Comparison of ENCODE assay signal across 1 cellular context in genomic region chr16:11334831-11335404, GRCh38.
TF ChIP-seq lines count a peak whose summit lies in the region.

No MANE protein-coding gene starts in this region.

TF ChIP-seq in HepG2, 621 proteins besides CTCF, POLR2A, EP300 and RAD21 (continues in another document):
- TF ChIP-seq MZF1 (CRISPR knock-in tag; IDR thresholded peaks at IDR 0.05; ENCODE audit: borderline replicate concordance), result no peak
- no peak for TF ChIP-seq GATAD2A (CRISPR knock-in tag; IDR thresholded peaks at IDR 0.05)
- no peak for TF ChIP-seq FOXJ3 (CRISPR knock-in tag; IDR thresholded peaks at IDR 0.05; ENCODE audit: borderline replicate concordance)
- no peak for TF ChIP-seq MTERF4 (CRISPR knock-in tag; IDR thresholded peaks at IDR 0.05)
- no peak for TF ChIP-seq ZNF674 (CRISPR knock-in tag; IDR thresholded peaks at IDR 0.05; ENCODE audit: low read depth)
- TF ChIP-seq AFF4 (CRISPR knock-in tag; IDR thresholded peaks at IDR 0.05), result no peak
- no peak for TF ChIP-seq FOXK1 (CRISPR knock-in tag; IDR thresholded peaks at IDR 0.05; ENCODE audit: borderline replicate concordance, low read depth)
- no peak for TF ChIP-seq NFYC (CRISPR knock-in tag; IDR thresholded peaks at IDR 0.05)
- TF ChIP-seq SP5 (CRISPR knock-in tag; IDR thresholded peaks at IDR 0.05; ENCODE audit: borderline replicate concordance, low read depth), result no peak
- TF ChIP-seq SIN3A (IDR thresholded peaks at IDR 0.05; ENCODE audit: borderline replicate concordance, low read depth, low read length), result no peak
- peak; percentile 76; the same call in 1 of the 2 replicates for TF ChIP-seq ZNF776 (CRISPR knock-in tag; IDR thresholded peaks at IDR 0.05)
- no peak for TF ChIP-seq ZSCAN29 (CRISPR knock-in tag; conservative IDR thresholded peaks at IDR 0.05)
- TF ChIP-seq POGK (CRISPR knock-in tag; conservative IDR thresholded peaks at IDR 0.05), result 0 out of 2 replicates have a peak, but pooled peaks have one; percentile 42
- TF ChIP-seq MXI1 (IDR thresholded peaks at IDR 0.05; ENCODE audit: borderline replicate concordance, low read depth, low read length), result no peak
- no peak for TF ChIP-seq ZNF280B (CRISPR knock-in tag; IDR thresholded peaks at IDR 0.05; ENCODE audit: borderline replicate concordance)
- peak; percentile 38; the same call in 1 of the 2 replicates for TF ChIP-seq THRA (CRISPR knock-in tag; IDR thresholded peaks at IDR 0.05; ENCODE audit: borderline replicate concordance)
- TF ChIP-seq SRF (IDR thresholded peaks at IDR 0.05; ENCODE audit: low read depth, low read length), result no peak
- no peak for TF ChIP-seq ZNF276 (CRISPR knock-in tag; IDR thresholded peaks at IDR 0.05; ENCODE audit: low read depth)
- no peak for TF ChIP-seq ZBTB10 (CRISPR knock-in tag; IDR thresholded peaks at IDR 0.05; ENCODE audit: borderline replicate concordance)
- TF ChIP-seq HDAC6 (IDR thresholded peaks at IDR 0.05; ENCODE audit: low read depth, low read length), result no peak
- TF ChIP-seq ZNF407 (CRISPR knock-in tag; IDR thresholded peaks at IDR 0.05; ENCODE audit: not compliant biosample characterization), result no peak
- TF ChIP-seq NFKB2 (CRISPR knock-in tag; IDR thresholded peaks at IDR 0.05; ENCODE audit: borderline replicate concordance), result no peak
- no peak for TF ChIP-seq SOX6 (IDR thresholded peaks at IDR 0.05)
- TF ChIP-seq SOX6 (CRISPR knock-in tag; IDR thresholded peaks at IDR 0.05), result no peak
- no peak for TF ChIP-seq ZMAT3 (CRISPR knock-in tag; conservative IDR thresholded peaks at IDR 0.05)
- TF ChIP-seq ZNF335 (CRISPR knock-in tag; IDR thresholded peaks at IDR 0.05), result no peak
- TF ChIP-seq FOXP4 (CRISPR knock-in tag; IDR thresholded peaks at IDR 0.05), result no peak
- TF ChIP-seq FLYWCH1 (CRISPR knock-in tag; IDR thresholded peaks at IDR 0.05), result no peak
- TF ChIP-seq PTBP1 (IDR thresholded peaks at IDR 0.05; ENCODE audit: low read depth, low read length, poor library complexity, severe bottlenecking), result no peak
- TF ChIP-seq KLF12 (CRISPR knock-in tag; IDR thresholded peaks at IDR 0.05; ENCODE audit: borderline replicate concordance), result no peak
